In the genomic region with DNA sequence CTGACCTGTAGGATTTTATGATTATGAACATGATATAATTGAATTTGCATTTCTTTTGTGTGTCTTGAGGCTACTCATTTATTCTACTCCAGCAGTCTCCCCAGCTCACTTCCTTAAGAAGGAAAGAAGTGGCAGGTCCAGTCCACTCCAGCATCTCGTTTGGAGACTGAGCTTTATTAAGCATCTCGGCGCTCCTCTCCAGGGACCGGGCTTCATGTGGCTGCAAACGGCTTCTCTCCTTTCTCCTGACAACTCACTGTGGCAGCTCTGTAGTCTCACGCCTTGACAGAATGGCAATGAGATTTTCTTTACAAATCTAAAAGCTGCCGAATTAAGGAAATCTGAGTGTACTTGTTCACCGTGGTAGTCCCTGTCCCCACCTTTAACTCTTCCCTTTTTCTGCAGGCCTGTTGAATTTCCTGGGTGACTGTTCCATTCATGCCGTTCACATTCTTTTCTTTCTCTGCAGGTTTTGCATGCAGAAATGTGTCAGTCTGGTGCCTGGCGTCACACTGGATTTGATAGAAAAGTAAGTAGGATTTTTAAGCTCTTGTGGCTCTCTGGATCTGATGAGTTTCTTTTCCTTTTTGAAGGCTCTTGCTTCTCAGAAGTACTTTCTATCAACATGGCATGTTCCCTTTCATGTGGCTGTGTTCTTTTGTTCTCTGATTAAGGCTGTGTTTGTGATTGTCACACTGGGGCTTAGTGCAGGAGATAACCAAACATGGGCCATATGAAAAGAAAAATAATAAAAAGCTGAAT, we compare ENCODE assay signal across 8 cellular contexts.
A peak's percentile ranks its signal among the peaks of the same experiment; 100 is the strongest.
DNase-seq lines count a peak whose midpoint lies in the region; ATAC-seq and TF ChIP-seq lines count a peak whose summit lies in the region.

No MANE protein-coding gene starts in this region.

- H3K27ac ChIP-seq in Peyer's patch: peak overlapping the region; percentile 43 to 79 (median 60)
- peak overlapping the region in 55 of 59 donors; percentile 21 to 87 (median 73) for H3K27ac ChIP-seq in dorsolateral prefrontal cortex

- intact Hi-C loops in dorsolateral prefrontal cortex (cut with DNase I): loop anchor here in 1 of 2 donors (5.0 kb wide), 1 partner anchor 34 kb away; no protein-coding TSS in a partner anchor

- H3K4me3 ChIP-seq in Peyer's patch (no peak overlapping the region), dorsolateral prefrontal cortex (peak overlapping the region in 18 of 59 donors; percentile 6 to 36 (median 22))

- TF ChIP-seq POLR2A in Peyer's patch (IDR thresholded peaks at IDR 0.05): no peak

- H3K36me3 ChIP-seq in Peyer's patch: no peaks in the 10 kb centered on the region

- no peaks in the 10 kb centered on the region for H3K9me3 ChIP-seq in Peyer's patch

- DNase-seq in DMS53 treated with DMSO at 0.1 percent for 48 hours (lab: John Stamatoyannopoulos, UW; ENCODE audit: unreplicated experiment) (peak; percentile 57), Peyer's patch (no peak), dorsolateral prefrontal cortex (peak in 1 of 10 donors; percentile 30), retina (peak; percentile 61), inferior parietal cortex (ENCODE audit: extremely low spot score) (no peak), NCI-H774 (lab: John Stamatoyannopoulos, UW) (no peak)

- ATAC-seq in GM21423 (IDR thresholded peaks at IDR 0.05; ENCODE audit: unreplicated experiment) (no peak), HG03196 (IDR thresholded peaks at IDR 0.05; ENCODE audit: unreplicated experiment) (no peak)

- TF ChIP-seq CTCF in Peyer's patch (IDR thresholded peaks at IDR 0.05) (no peak), dorsolateral prefrontal cortex (IDR thresholded peaks at IDR 0.05 in 54 of 56, conservative IDR thresholded peaks at IDR 0.05 in 2 of 56; ENCODE audit: low read depth in 1 of 56, partially characterized antibody in 56 of 56) (no peak)

- peaks cover 0 to 38% (median 13%) of the 10 kb centered on the region in 4 donors for H3K4me1 ChIP-seq in Peyer's patch

- no peaks in the 10 kb centered on the region for H3K27me3 ChIP-seq in Peyer's patch
- H3K27me3 ChIP-seq in dorsolateral prefrontal cortex: no peaks in the 10 kb centered on the region

Comparison
In these comparisons a context has a peak if more than half of its experiments do, and no peak if none do; other contexts are left out.
1. DNase-seq: peak in DMS53 treated with DMSO at 0.1 percent for 48 hours (single experiment) and retina (single experiment); none in Peyer's patch (0 of 3), inferior parietal cortex (single experiment) and NCI-H774 (single experiment).